18 cellular contexts compared by ENCODE assay signal in the genomic region with DNA sequence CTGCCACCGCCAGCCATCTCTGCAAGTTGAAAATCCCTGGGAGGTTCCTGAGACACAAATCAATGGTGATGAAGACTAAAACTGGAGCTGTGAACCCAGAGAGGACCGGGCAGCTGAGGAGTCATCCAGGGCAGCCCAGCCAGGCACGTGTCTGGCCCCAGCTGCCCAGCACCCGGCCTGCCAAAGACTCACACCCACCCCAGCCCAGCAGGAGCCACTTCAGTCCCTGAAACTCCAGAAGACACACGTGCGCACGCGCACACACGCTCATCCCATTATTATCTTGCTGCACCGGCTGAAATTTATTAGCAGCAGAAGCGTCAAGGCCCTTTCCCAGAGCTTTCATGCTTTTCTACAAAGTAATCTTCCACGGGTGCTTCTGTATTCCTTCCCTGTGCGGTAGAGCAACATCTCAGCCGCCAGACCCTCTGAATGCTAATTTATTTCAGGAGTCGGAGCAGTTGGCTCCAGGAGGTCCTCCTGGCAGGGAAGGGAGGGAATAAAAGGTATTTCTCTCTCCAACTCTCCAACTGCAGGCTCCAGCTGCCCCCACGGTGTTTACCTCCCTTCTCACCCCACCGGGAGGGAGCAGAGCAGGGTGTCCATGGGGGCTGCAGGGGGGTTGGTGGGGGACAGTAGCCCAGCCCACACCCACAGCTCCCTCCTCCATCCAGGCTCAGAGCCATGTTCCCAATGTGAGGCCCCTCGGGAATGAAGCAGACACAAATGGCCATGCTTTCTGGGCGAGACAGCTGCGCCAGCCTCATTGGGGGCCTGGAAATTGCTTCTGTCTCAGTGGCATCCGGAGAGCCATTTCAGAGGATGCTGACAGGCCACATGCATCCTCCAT.
DNase-seq lines count a peak whose midpoint lies in the region; ATAC-seq and TF ChIP-seq lines count a peak whose summit lies in the region.
"Had no signal": no experiment of that assay in that cellular context is flagged by ENCODE, and none has a peak within 500 bp of the region (broad histone marks: within the 10 kb centered on the region; RNA-seq: fewer than 3 reads in every experiment).

No MANE protein-coding gene starts in this region.

- DNase-seq in NCI-H82 (lab: John Stamatoyannopoulos, UW) (peak; percentile 39), NCI-H82 treated with DMSO at 0.1 percent for 48 hours (lab: John Stamatoyannopoulos, UW; ENCODE audit: unreplicated experiment) (no peak), NCI-H2171 treated with DMSO at 0.1 percent for 48 hours (lab: John Stamatoyannopoulos, UW) (peak; percentile 80), foreskin fibroblast (peak; percentile 3 to 25), GM20000 (ENCODE audit: low spot score) (no peak), SHP77 treated with DMSO at 0.1 percent for 48 hours (lab: John Stamatoyannopoulos, UW) (no peak)
- DNase-seq in activated CD4-positive, CD25-positive, alpha-beta regulatory T cell treated with anti-CD3 and anti-CD28 coated beads, Interleukin-2, amount 50 U/mL, for 72 hours = no peak
- DNase-seq: adrenal gland; CD4-positive, alpha-beta T cell; effector CD4-positive, alpha-beta T cell; heart right ventricle; mesenchymal stem cell; MM.1S; PC-3; stimulated activated naive B cell treated with anti-CD40 and anti-IgM and Interleukin-4, amounts not matched to agents 10 μg/mL and 1 μg/mL and 100 μg/mL, for 72 hours; thyroid gland had no signal

- no peak for ATAC-seq in GM18498 (IDR thresholded peaks at IDR 0.05; ENCODE audit: unreplicated experiment)
- ATAC-seq: heart right ventricle; natural killer cell treated with Interleukin-12 subunit alpha and Interleukin-12 subunit beta and Interleukin-15 and Interleukin-18, amount 100 ng/mL, for 72 hours; PC-3; stimulated activated naive B cell treated with anti-CD40 and anti-IgM and Interleukin-4, amounts not matched to agents 10 μg/mL and 1 μg/mL and 100 μg/mL, for 72 hours had no signal

- TF ChIP-seq CTCF in foreskin fibroblast (IDR thresholded peaks at IDR 0.05; ENCODE audit: low read depth, low read length) (no peak), GM20000 (IDR thresholded peaks at IDR 0.05; ENCODE audit: extremely low read depth, missing control alignments) (no peak)

- no peak overlapping the region for H3K4me3 ChIP-seq in foreskin fibroblast (ENCODE audit: low read depth in 1 of 2, low read length in 2 of 2)
- H3K4me3 ChIP-seq: adrenal gland, heart right ventricle, thyroid gland had no signal

Comparison
In these comparisons a context has a peak if more than half of its experiments do, and no peak if none do; other contexts are left out.
1. DNase-seq: peak in NCI-H82 (single experiment), NCI-H2171 treated with DMSO at 0.1 percent for 48 hours (single experiment) and foreskin fibroblast (2 of 2); none in NCI-H82 treated with DMSO at 0.1 percent for 48 hours (single experiment), activated CD4-positive, CD25-positive, alpha-beta regulatory T cell treated with anti-CD3 and anti-CD28 coated beads, Interleukin-2, amount 50 U/mL, for 72 hours (single experiment), GM20000 (single experiment) and SHP77 treated with DMSO at 0.1 percent for 48 hours (single experiment).